16 cellular contexts compared by ENCODE assay signal in the genomic region with DNA sequence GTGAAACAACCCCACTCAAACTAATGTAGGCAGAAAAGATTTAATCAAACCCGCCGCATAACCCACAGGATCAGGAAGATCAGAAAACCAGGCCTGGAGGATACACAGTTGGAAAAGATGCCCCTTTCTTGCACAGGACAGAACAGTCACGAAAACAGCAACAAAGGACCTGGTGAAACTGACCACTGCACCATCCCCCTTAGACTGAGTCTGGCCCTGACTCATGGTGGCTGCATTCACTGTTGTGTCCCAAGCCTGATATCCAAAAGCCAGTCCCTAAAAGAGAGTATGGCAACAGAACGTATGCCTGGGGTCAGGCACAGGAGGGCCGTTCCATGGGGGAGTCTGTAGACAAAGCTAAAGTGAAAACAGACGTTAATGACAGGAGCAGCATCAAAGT.
DNase-seq lines count a peak whose midpoint lies in the region; ATAC-seq and TF ChIP-seq lines count a peak whose summit lies in the region.
"Had no signal": no experiment of that assay in that cellular context is flagged by ENCODE, and none has a peak within 500 bp of the region (broad histone marks: within the 10 kb centered on the region; RNA-seq: fewer than 3 reads in every experiment).

No MANE protein-coding gene starts in this region.

- WGBS in ovary, 3 donors = 81 to 82% (median 82%) methylated on average over 6 of the region's 6 CpGs

- DNase-seq in islet precursor cell = peak; percentile 70
- DNase-seq in stimulated activated CD4-positive, alpha-beta T cell treated with anti-CD3 and anti-CD28 coated beads, Interleukin-4, amount 100 ng/mL, for 4 hours = no peak
- no peak for DNase-seq in NCI-H2107 (lab: John Stamatoyannopoulos, UW)
- no peak for DNase-seq in sciatic nerve (ENCODE audit: low spot score)
- DNase-seq in ovary = no peak
- DNase-seq: BE2C; CD4-positive, alpha-beta memory T cell; COR-L47; DND-41; GF-D8; H7; IMR-90 had no signal

- H3K4me3 Mint-ChIP-seq in brain (no peak overlapping the region), nephron (no peak overlapping the region)
- H3K4me3 Mint-ChIP-seq: CD4-positive, alpha-beta memory T cell had no signal

- H3K36me3 Mint-ChIP-seq in brain (no peaks in the 10 kb centered on the region), nephron (ENCODE audit: low read depth) (no peaks in the 10 kb centered on the region)
- H3K36me3 Mint-ChIP-seq: CD4-positive, alpha-beta memory T cell had no signal

- H3K27me3 Mint-ChIP-seq in brain = no peaks in the 10 kb centered on the region
- H3K27me3 Mint-ChIP-seq in nephron (ENCODE audit: low read depth) = no peaks in the 10 kb centered on the region

- no peak for ATAC-seq in sciatic nerve
- ATAC-seq: A549 had no signal

- H3K27ac Mint-ChIP-seq in brain (peak overlapping the region in 3 of 5 experiments; percentile 1 to 72 (median 72)), nephron (peak overlapping the region; percentile 3 to 54 (median 19))

- TF ChIP-seq CTCF in brain (conservative IDR thresholded peaks at IDR 0.05) = no peak
- TF ChIP-seq CTCF in nephron (IDR thresholded peaks at IDR 0.05; ENCODE audit: unreplicated experiment in 3 of 3) = no peak
- no peak for TF ChIP-seq CTCF in ovary (IDR thresholded peaks at IDR 0.05)

- H3K4me1 Mint-ChIP-seq in brain (peaks cover 34% of the 10 kb centered on the region), nephron (peaks cover 39% of the 10 kb centered on the region)
- H3K4me1 Mint-ChIP-seq: CD4-positive, alpha-beta memory T cell had no signal

- intact Hi-C loops in sciatic nerve (cut with DNase I) = no loop called here
- intact Hi-C loops in ovary (cut with DNase I) = no loop called here

- no peak for TF ChIP-seq EP300 in ovary (IDR thresholded peaks at IDR 0.05)

- H3K9me3 Mint-ChIP-seq in brain (peaks cover 0 to 4% (median 0%) of the 10 kb centered on the region in 5 experiments), nephron (no peaks in the 10 kb centered on the region)

- no peaks in the 10 kb centered on the region for H3K4me1 ChIP-seq in ovary (ENCODE audit: insufficient read depth)
- H3K4me1 ChIP-seq: A549, BE2C had no signal

- H3K36me3 ChIP-seq in ovary = no peaks in the 10 kb centered on the region
- H3K36me3 ChIP-seq: BE2C had no signal

- no peak for TF ChIP-seq POLR2A in ovary (IDR thresholded peaks at IDR 0.05)

- no peaks in the 10 kb centered on the region for H3K9me3 ChIP-seq in ovary
- H3K9me3 ChIP-seq: A549, BE2C had no signal

- no peak overlapping the region for H3K4me3 ChIP-seq in ovary
- H3K4me3 ChIP-seq: A549 had no signal

- H3K27me3 ChIP-seq in ovary = no peaks in the 10 kb centered on the region
- H3K27me3 ChIP-seq: BE2C had no signal

- H3K27ac ChIP-seq in ovary = no peak overlapping the region
- H3K27ac ChIP-seq: A549, C4-2B had no signal
